In genomic region chr4:110055014-110055768, GRCh38 we compare ENCODE assay signal across 10 cellular contexts.
DNase-seq lines count a peak whose midpoint lies in the region; ATAC-seq and TF ChIP-seq lines count a peak whose summit lies in the region.
"Had no signal": no experiment of that assay in that cellular context is flagged by ENCODE, and none has a peak within 500 bp of the region (broad histone marks: within the 10 kb centered on the region; RNA-seq: fewer than 3 reads in every experiment).

No MANE protein-coding gene starts in this region.

- peaks cover 18% of the 10 kb centered on the region for H3K4me1 Mint-ChIP-seq in activated naive CD4-positive, alpha-beta T cell treated with anti-CD3 and anti-CD28 coated beads for 36 hours (ENCODE audit: low read depth)

- no peak overlapping the region for H3K4me3 Mint-ChIP-seq in activated naive CD4-positive, alpha-beta T cell treated with anti-CD3 and anti-CD28 coated beads for 36 hours

- H3K27ac Mint-ChIP-seq in activated naive CD4-positive, alpha-beta T cell treated with anti-CD3 and anti-CD28 coated beads for 36 hours: no peak overlapping the region

- H3K4me1 ChIP-seq in parathyroid adenoma: no peaks in the 10 kb centered on the region

- no peak overlapping the region for H3K4me3 ChIP-seq in parathyroid adenoma (ENCODE audit: low read depth, low read length)
- H3K4me3 ChIP-seq: thoracic aorta had no signal

- no peaks in the 10 kb centered on the region for H3K27me3 ChIP-seq in parathyroid adenoma (ENCODE audit: control insufficient read depth, insufficient read depth, low read length)

- H3K27ac ChIP-seq in parathyroid adenoma: no peak overlapping the region
- H3K27ac ChIP-seq: thoracic aorta, VCaP had no signal

- H3K27me3 Mint-ChIP-seq in activated naive CD4-positive, alpha-beta T cell treated with anti-CD3 and anti-CD28 coated beads for 36 hours (ENCODE audit: low read depth): no peaks in the 10 kb centered on the region

- H3K79me2 ChIP-seq in parathyroid adenoma: no peaks in the 10 kb centered on the region

- no peaks in the 10 kb centered on the region for H3K9me3 ChIP-seq in parathyroid adenoma (ENCODE audit: control insufficient read depth, low read length)
- H3K9me3 ChIP-seq: thoracic aorta had no signal

- H3K36me3 Mint-ChIP-seq in activated naive CD4-positive, alpha-beta T cell treated with anti-CD3 and anti-CD28 coated beads for 36 hours (ENCODE audit: low read depth): no peaks in the 10 kb centered on the region

- H3K4me2 ChIP-seq in parathyroid adenoma (ENCODE audit: low read length): peak overlapping the region; percentile 30

- H3K9ac ChIP-seq in parathyroid adenoma: no peak overlapping the region

- no peak for TF ChIP-seq CTCF in parathyroid adenoma (IDR thresholded peaks at IDR 0.05)

- DNase-seq in activated naive CD4-positive, alpha-beta T cell treated with anti-CD3 and anti-CD28 coated beads for 36 hours: peak; percentile 27
- no peak for DNase-seq in activated naive CD4-positive, alpha-beta T cell treated with anti-CD3 and anti-CD28 coated beads, Interleukin-2, amount 50 U/mL, for 16 hours
- DNase-seq in astrocyte of the hippocampus (ENCODE audit: low read depth, low spot score): peak; percentile 62
- no peak for DNase-seq in stimulated activated naive CD4-positive, alpha-beta T cell treated with Interleukin-2 at 50 U/mL for 16 hours (lab: John Stamatoyannopoulos, UW)
- no peak for DNase-seq in NCI-H146 treated with DMSO at 0.1 percent for 48 hours (lab: John Stamatoyannopoulos, UW; ENCODE audit: unreplicated experiment)
- DNase-seq in DMS153 treated with DMSO at 0.1 percent for 48 hours (lab: John Stamatoyannopoulos, UW; ENCODE audit: unreplicated experiment): no peak

- no peaks in the 10 kb centered on the region for H3K9me3 Mint-ChIP-seq in activated naive CD4-positive, alpha-beta T cell treated with anti-CD3 and anti-CD28 coated beads for 36 hours

- CTCF ChIA-PET in activated naive CD4-positive, alpha-beta T cell treated with anti-CD3 and anti-CD28 coated beads for 36 hours (lab: Charles Lee): interaction anchor here (0.8 kb wide), 1 partner anchor 153 kb away, joined by 3 read pairs; no protein-coding TSS in a partner anchor

- H2AFZ ChIP-seq in parathyroid adenoma: no peak overlapping the region

- intact Hi-C loops in activated naive CD4-positive, alpha-beta T cell treated with anti-CD3 and anti-CD28 coated beads for 36 hours (cut with micrococcal nuclease): no loop called here

- ATAC-seq in HG03045 (IDR thresholded peaks at IDR 0.05; ENCODE audit: unreplicated experiment): peak; percentile 94

- H3K36me3 ChIP-seq in parathyroid adenoma (ENCODE audit: control insufficient read depth, insufficient read depth, low read length): no peaks in the 10 kb centered on the region

Comparison
In these comparisons a context has a peak if more than half of its experiments do, and no peak if none do; other contexts are left out.
1. DNase-seq: peak in activated naive CD4-positive, alpha-beta T cell treated with anti-CD3 and anti-CD28 coated beads for 36 hours (single experiment) and astrocyte of the hippocampus (single experiment); none in activated naive CD4-positive, alpha-beta T cell treated with anti-CD3 and anti-CD28 coated beads, Interleukin-2, amount 50 U/mL, for 16 hours (single experiment), stimulated activated naive CD4-positive, alpha-beta T cell treated with Interleukin-2 at 50 U/mL for 16 hours (single experiment), NCI-H146 treated with DMSO at 0.1 percent for 48 hours (single experiment) and DMS153 treated with DMSO at 0.1 percent for 48 hours (single experiment).